Comparison of ENCODE assay signal across 10 cellular contexts in the genomic region with DNA sequence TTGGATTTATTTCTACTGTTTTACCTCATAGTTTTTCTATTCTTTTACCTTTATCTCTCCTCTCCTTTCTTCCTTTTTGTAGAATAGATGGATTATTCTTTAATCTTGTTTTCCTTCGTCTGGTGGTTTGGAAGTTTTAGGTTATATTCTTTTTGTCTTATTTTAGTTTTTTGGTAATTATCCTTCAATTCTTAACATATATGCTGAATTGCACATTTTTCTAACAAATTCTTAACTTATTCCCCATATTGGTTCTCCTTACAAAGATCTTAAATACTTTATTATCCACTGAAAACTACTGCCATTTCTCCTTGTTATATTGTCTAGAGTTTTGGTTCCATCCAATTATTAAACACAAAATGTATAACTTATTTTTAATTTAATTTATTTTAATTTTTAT. TPM values are rescaled to one million over a fixed set of nuclear protein-coding genes. Genes with fewer than 3 reads are reported as not detected.
"Had no signal": no experiment of that assay in that cellular context is flagged by ENCODE, and none has a peak within 500 bp of the region (broad histone marks: within the 10 kb centered on the region; RNA-seq: fewer than 3 reads in every experiment).

No MANE protein-coding gene starts in this region.

- H3K27ac ChIP-seq: GM23248, KMS-11 had no signal

- H3K4me1 ChIP-seq: HAP-1 had no signal

- H2AFZ ChIP-seq: GM23248 had no signal

- FAIRE-seq: HTR-8/SVneo had no signal

- H3K4me2 ChIP-seq: KMS-11 had no signal

- ATAC-seq: HCT116 had no signal

- H3K36me3 ChIP-seq: HAP-1 had no signal

- H3K9ac ChIP-seq: GM23248, KMS-11 had no signal

- H3K9me3 ChIP-seq: HAP-1 had no signal

- H3K4me3 ChIP-seq: GM23248, HAP-1 had no signal

- DNase-seq: GM23248, GOT3, H7, HFFc6, Karpas-422, KBM-7 had no signal

RNA-seq across cellular contexts. Expression of a gene that starts 42.3 kb away (rescaled TPM):
- total RNA-seq: HFFc6 had no signal
- polyA plus RNA-seq: GM23248 had no signal
